In the genomic region with DNA sequence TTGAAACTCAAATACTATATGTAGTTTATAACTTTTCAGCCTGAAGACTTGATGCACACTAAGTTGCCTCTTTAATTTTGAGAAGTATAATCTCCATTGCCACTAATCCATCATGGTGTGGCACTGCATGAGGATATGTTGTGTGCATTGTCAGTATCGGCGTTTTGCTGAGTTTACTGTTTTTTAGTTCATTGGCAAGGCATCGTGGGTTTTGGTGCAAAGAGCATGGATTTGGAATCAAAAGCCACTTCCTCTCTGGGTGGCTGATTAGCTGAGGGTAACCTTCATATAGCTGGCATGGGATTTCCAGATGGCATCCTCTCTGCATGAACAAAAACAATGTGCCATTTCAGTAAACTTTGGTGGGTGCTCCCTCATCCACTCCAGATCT, we compare ENCODE assay signal across 19 cellular contexts. TPM values are rescaled to one million over a fixed set of nuclear protein-coding genes. Genes with fewer than 3 reads are reported as not detected.
DNase-seq lines count a peak whose midpoint lies in the region; ATAC-seq, FAIRE-seq and TF ChIP-seq lines count a peak whose summit lies in the region.
"Had no signal": no experiment of that assay in that cellular context is flagged by ENCODE, and none has a peak within 500 bp of the region (broad histone marks: within the 10 kb centered on the region; RNA-seq: fewer than 3 reads in every experiment).

No MANE protein-coding gene starts in this region.

- H3K27ac ChIP-seq in GM23248 (peak overlapping the region; percentile 73), HepG2 (ENCODE audit: extremely low read length, insufficient read depth, low read length) (no peak overlapping the region), spleen (peak overlapping the region in 5 of 8 donors; percentile 33 to 43 (median 41))
- H3K27ac ChIP-seq: KMS-11, neutrophil had no signal

- in situ Hi-C loops in GM23248 (cut with MboI), result no loop called here
- in situ Hi-C loops in HepG2 (cut with HindIII; ENCODE audit: extremely low pct_ligation_motif_present, low pct_unique_long_range_greater_than_20kb), result no loop called here

- CTCF ChIA-PET in HepG2 (lab: Yijun Ruan, JAX; ENCODE audit: low intra/inter-chr PET ratio, low total read pairs), result no interaction called here

- no peak for TF ChIP-seq RAD21 in HepG2 (CRISPR knock-in tag; IDR thresholded peaks at IDR 0.05)

- no peaks in the 10 kb centered on the region for H3K9me2 ChIP-seq in GM23248 (ENCODE audit: insufficient read depth)

- TF ChIP-seq CTCF in HepG2 (CRISPR knock-in tag; IDR thresholded peaks at IDR 0.05) (no peak), spleen (IDR thresholded peaks at IDR 0.05 in 8 of 11, conservative IDR thresholded peaks at IDR 0.05 in 3 of 11) (no peak)

- H3K9me3 ChIP-seq in GM23248 (ENCODE audit: low read depth) (no peaks in the 10 kb centered on the region), adipocyte (ENCODE audit: control insufficient read depth, low read length) (no peaks in the 10 kb centered on the region), HepG2 (ENCODE audit: low read length) (no peaks in the 10 kb centered on the region), spleen (no peaks in the 10 kb centered on the region)
- H3K9me3 ChIP-seq: neutrophil had no signal

- no peak for ATAC-seq in HepG2
- ATAC-seq: GM12878 had no signal

- intact Hi-C loops in HepG2 (cut with micrococcal nuclease; ENCODE audit: unreplicated experiment) (no loop called here), spleen (cut with DNase I; ENCODE audit: low total_unique reads) (no loop called here)

- H3K79me2 ChIP-seq in GM23248 (ENCODE audit: insufficient read depth), result no peaks in the 10 kb centered on the region
- H3K79me2 ChIP-seq in HepG2 (ENCODE audit: insufficient read depth, low read length), result no peaks in the 10 kb centered on the region

- H3K4me1 ChIP-seq in GM23248 (ENCODE audit: insufficient read depth) (peaks cover 29% of the 10 kb centered on the region), adipocyte (ENCODE audit: control insufficient read depth, insufficient read depth, low read length) (peaks cover 47% of the 10 kb centered on the region), HepG2 (ENCODE audit: insufficient read depth, low read length) (no peaks in the 10 kb centered on the region), spleen (peaks cover 0 to 13% (median 0%) of the 10 kb centered on the region in 6 donors)

- no peaks in the 10 kb centered on the region for H4K20me1 ChIP-seq in GM23248 (ENCODE audit: insufficient read depth)
- no peaks in the 10 kb centered on the region for H4K20me1 ChIP-seq in HepG2 (ENCODE audit: insufficient read depth, low read length)

- POLR2A ChIA-PET in HepG2 (lab: Yijun Ruan, JAX), result no interaction called here

- no peak for TF ChIP-seq EP300 in HepG2 (IDR thresholded peaks at IDR 0.05; ENCODE audit: low read depth in 2 of 2, low read length in 2 of 2)
- TF ChIP-seq EP300 in HepG2 (CRISPR knock-in tag; IDR thresholded peaks at IDR 0.05; ENCODE audit: borderline replicate concordance), result no peak

- H3K4me3 ChIP-seq in GM23248, result peak overlapping the region; percentile 49; the same call in 1 of the 2 replicates
- peak overlapping the region; percentile 39 for H3K4me3 ChIP-seq in adipocyte (ENCODE audit: low read length)
- H3K4me3 ChIP-seq in HepG2 (replicated peaks in 1 of 3; ENCODE audit: insufficient read depth in 1 of 3, low read depth in 2 of 3, low read length in 3 of 3), result no peak overlapping the region
- H3K4me3 ChIP-seq in spleen, result no peak overlapping the region
- H3K4me3 ChIP-seq: GM12878, lung had no signal

- no peaks in the 10 kb centered on the region for H3K36me3 ChIP-seq in GM23248 (ENCODE audit: low read depth)
- H3K36me3 ChIP-seq in adipocyte (ENCODE audit: control insufficient read depth, insufficient read depth, low read length, severe bottlenecking), result peaks cover 17% of the 10 kb centered on the region
- H3K36me3 ChIP-seq in HepG2 (replicated peaks in 1 of 2; ENCODE audit: control insufficient read depth in 1 of 2, insufficient read depth in 2 of 2, low read length in 2 of 2), result no peaks in the 10 kb centered on the region
- no peaks in the 10 kb centered on the region for H3K36me3 ChIP-seq in spleen
- H3K36me3 ChIP-seq: neutrophil had no signal

- H3K9ac ChIP-seq in GM23248 (no peak overlapping the region), adipocyte (ENCODE audit: low read length) (peak overlapping the region; percentile 70), HepG2 (ENCODE audit: insufficient read depth, low read depth, low read length) (no peak overlapping the region)
- H3K9ac ChIP-seq: KMS-11 had no signal

- H3F3A ChIP-seq in GM23248 (ENCODE audit: insufficient read depth), result peaks cover 6% of the 10 kb centered on the region; the same call in 1 of the 2 replicates

- no peak overlapping the region for H2AFZ ChIP-seq in GM23248
- H2AFZ ChIP-seq in HepG2 (ENCODE audit: low read length), result no peak overlapping the region

- no TSS peak for BruUV-seq in HepG2 (replicated peaks; lab: Mats Ljungman, UMichigan)

- no peak for FAIRE-seq in HepG2 (lab: Jason Lieb, UNC)
- FAIRE-seq: GM12878 had no signal

- TF ChIP-seq POLR2A in HepG2 (IDR thresholded peaks at IDR 0.05; ENCODE audit: insufficient read depth in 1 of 2, low read depth in 2 of 2, low read length in 2 of 2), result no peak
- no peak for TF ChIP-seq POLR2A in spleen (IDR thresholded peaks at IDR 0.05)

- DNase-seq in GM23248 (no peak), adipocyte (ENCODE audit: low read depth) (no peak), HepG2 (ENCODE audit: low spot score) (no peak), spleen (no peak), EL (no peak), NK-92 (lab: John Stamatoyannopoulos, UW; ENCODE audit: unreplicated experiment) (no peak), COLO668 (lab: John Stamatoyannopoulos, UW; ENCODE audit: unreplicated experiment) (no peak), globus pallidus (ENCODE audit: low spot score) (no peak)
- DNase-seq: activated CD4-positive, alpha-beta T cell treated with anti-CD3 and anti-CD28 coated beads, Interleukin-2, amount 50 U/mL, for 48 hours; activated CD4-positive, CD25-positive, alpha-beta regulatory T cell; activated CD8-positive, alpha-beta memory T cell treated with anti-CD3 and anti-CD28 coated beads, Interleukin-2, amount 50 U/mL, for 48 hours; CD8-positive, alpha-beta memory T cell; DMS79 treated with DMSO at 0.1 percent for 48 hours; stimulated activated CD8-positive, alpha-beta memory T cell treated with anti-CD3 and anti-CD28 coated beads, Interleukin-4, amount 100 ng/mL, for 48 hours; substantia nigra had no signal

- H3K27me3 ChIP-seq in GM23248 (replicated peaks; ENCODE audit: insufficient read depth) (no peaks in the 10 kb centered on the region), adipocyte (replicated peaks; ENCODE audit: control insufficient read depth, insufficient read depth, low read length) (no peaks in the 10 kb centered on the region), HepG2 (ENCODE audit: control insufficient read depth in 1 of 2, insufficient read depth in 2 of 2, low read length in 2 of 2) (no peaks in the 10 kb centered on the region), spleen (replicated peaks in 1 of 7) (peaks cover 0 to 4% (median 0%) of the 10 kb centered on the region in 7 donors)
- H3K27me3 ChIP-seq: neutrophil had no signal

- H3K4me2 ChIP-seq in GM23248 (ENCODE audit: unreplicated experiment) (peak overlapping the region; percentile 39), HepG2 (ENCODE audit: low read depth, low read length) (no peak overlapping the region)
- H3K4me2 ChIP-seq: KMS-11 had no signal

- WGBS in GM23248 (ENCODE audit: low coverage in 1 of 2, low lambda C conversion rate in 2 of 2, missing lambda C conversion rate in 2 of 2), 2 experiments, result 0 to 13% methylated on average over 3 of the region's 3 CpGs
- no CpG with 5 or more reads among the region's 3 CpGs for WGBS in HepG2 (ENCODE audit: low lambda C conversion rate)
- 20 to 58% (median 42%) methylated on average over 3 of the region's 3 CpGs for WGBS in spleen, 5 donors

TF ChIP-seq in HepG2, 621 proteins besides CTCF, POLR2A, EP300 and RAD21 (continues in another document):
- TF ChIP-seq TEAD2 (CRISPR knock-in tag; IDR thresholded peaks at IDR 0.05), result no peak

RNA-seq across cellular contexts. Expression of a gene that starts 38.7 kb away (rescaled TPM):
- 57.5 and 63.2 TPM in 2 replicates for total RNA-seq in GM23248 (2014; rRNA removed; shearing (Covaris generic))
- polyA plus RNA-seq in GM23248 (2016; fragmentation: Nextera tagmentation; extraction: Ambion mirVana), result 55.1 and 55.8 TPM in 2 replicates
- total RNA-seq in HepG2 (2016; rRNA removed; fragmentation: Illumina TruSeq; extraction: Trizol), result not detected in 2 replicates
- total RNA-seq in HepG2 (2016; cell fraction: cytosol; rRNA removed; fragmentation: Illumina TruSeq; extraction: Trizol; ENCODE audit: low read depth), result not detected in 2 replicates
- not detected in 2 replicates for total RNA-seq in HepG2 (2016; cell fraction: insoluble cytoplasmic fraction; rRNA removed; fragmentation: Illumina TruSeq; extraction: Trizol)
- not detected in 2 replicates for total RNA-seq in HepG2 (2016; cell fraction: membrane; rRNA removed; fragmentation: Illumina TruSeq; extraction: Trizol)
- not detected in 2 replicates for total RNA-seq in HepG2 (2016; cell fraction: nucleus; rRNA removed; fragmentation: Illumina TruSeq; extraction: Trizol)
- polyA plus RNA-seq in HepG2 (2011; rRNA removed), result 0.24 and 0.33 TPM in 2 replicates
- 0.15 and 0.18 TPM in 2 replicates for polyA plus RNA-seq in HepG2 (2011; cell fraction: cytosol; rRNA removed)
- polyA plus RNA-seq in HepG2 (2011; cell fraction: nucleus; rRNA removed), result 0.14 and 0.18 TPM in 2 replicates
- polyA plus RNA-seq in HepG2 (2012), result 0.28 TPM in 1 of 2 replicates, not detected in the other
- not detected in 2 replicates for polyA plus RNA-seq in HepG2 (2016; cell fraction: cytosol; fragmentation: Illumina TruSeq; extraction: Trizol; ENCODE audit: low read depth)
- polyA plus RNA-seq in HepG2 (2016; cell fraction: insoluble cytoplasmic fraction; fragmentation: Illumina TruSeq; extraction: Trizol; ENCODE audit: low read depth), result 0.11 TPM in 1 of 2 replicates, not detected in the other
- polyA plus RNA-seq in HepG2 (2016; cell fraction: membrane; fragmentation: Illumina TruSeq; extraction: Trizol; ENCODE audit: low read depth), result 0.07 TPM in 1 of 2 replicates, not detected in the other
- polyA plus RNA-seq in HepG2 (2016; cell fraction: nucleus; fragmentation: Illumina TruSeq; extraction: Trizol; ENCODE audit: insufficient read depth, low read depth), result not detected in 2 replicates
- polyA minus RNA-seq in HepG2 (2011; rRNA and poly(A)+ RNA removed; ENCODE audit: low replicate concordance), result 1.0 and 84.7 TPM in 2 replicates
- 0.40 TPM in 1 of 2 replicates, not detected in the other for polyA minus RNA-seq in HepG2 (2011; cell fraction: cytosol; rRNA and poly(A)+ RNA removed)
- polyA minus RNA-seq in HepG2 (2011; cell fraction: nucleus; rRNA and poly(A)+ RNA removed), result 0.62 and 0.90 TPM in 2 replicates
- total RNA-seq in spleen, result 100 to 1,000 TPM in 1 of 7 donors, 10 to 100 TPM in 6; 55.1 to 108 (median 68.8) TPM
- polyA plus RNA-seq in spleen, result 10 to 100 TPM; 33.0 to 43.1 (median 35.9) TPM

Comparison
In these comparisons a context has a peak if more than half of its experiments do, and no peak if none do; other contexts are left out.
1. H3K4me3 ChIP-seq: peak in GM23248 (single experiment) and adipocyte (single experiment); none in HepG2 (0 of 3) and spleen (0 of 8).
2. RNA of a gene that starts 38.7 kb away (total RNA-seq): 55.1 to 108 TPM in spleen and 57.5 to 63.2 TPM in GM23248; not detected in HepG2; every median in the first group is over 10 times any median in the second.